ENCODE assay signal across 1 cellular context in genomic region chr6:52541135-52541534, GRCh38.
TF ChIP-seq lines count a peak whose summit lies in the region.

No MANE protein-coding gene starts in this region.

TF ChIP-seq in HepG2, 621 proteins besides CTCF, POLR2A, EP300 and RAD21:
- no peak for TF ChIP-seq ZNF432 (CRISPR knock-in tag; IDR thresholded peaks at IDR 0.05; ENCODE audit: borderline replicate concordance)
- peak; percentile 76 for TF ChIP-seq ZNF629 (CRISPR knock-in tag; conservative IDR thresholded peaks at IDR 0.05)
- no peak for TF ChIP-seq ELF1 (CRISPR knock-in tag; IDR thresholded peaks at IDR 0.05)
- no peak for TF ChIP-seq CHCHD3 (CRISPR knock-in tag; IDR thresholded peaks at IDR 0.05)
